17 cellular contexts compared by ENCODE assay signal in genomic region chr21:34093083-34093482, GRCh38.
"Had no signal": no experiment of that assay in that cellular context is flagged by ENCODE, and none has a peak within 500 bp of the region (broad histone marks: within the 10 kb centered on the region; RNA-seq: fewer than 3 reads in every experiment).

No MANE protein-coding gene starts in this region.

- H3K27me3 Mint-ChIP-seq: activated naive CD4-positive, alpha-beta T cell treated with anti-CD3 and anti-CD28 coated beads, Interleukin-2, amount 10 ng/mL, durations not matched to agents 7 days and 5 days; brain had no signal

- H3K27ac Mint-ChIP-seq: activated naive CD4-positive, alpha-beta T cell treated with anti-CD3 and anti-CD28 coated beads, Interleukin-2, amount 10 ng/mL, durations not matched to agents 7 days and 5 days; stimulated activated effector memory CD8-positive, alpha-beta T cell treated with anti-CD3 and anti-CD28 coated beads, Interleukin-12 subunit alpha, Interleukin-12 subunit beta, amount 100 ng/mL, for 72 hours had no signal

- ATAC-seq: esophagus mucosa; stimulated activated effector memory CD8-positive, alpha-beta T cell treated with anti-CD3 and anti-CD28 coated beads, Interleukin-12 subunit alpha, Interleukin-12 subunit beta, amount 100 ng/mL, for 72 hours; upper lobe of right lung had no signal

- H3K27me3 ChIP-seq: ovary, upper lobe of right lung had no signal

- H3K9me3 Mint-ChIP-seq: activated naive CD4-positive, alpha-beta T cell treated with anti-CD3 and anti-CD28 coated beads, Interleukin-2, amount 10 ng/mL, durations not matched to agents 7 days and 5 days; activated T-helper 2 cell treated with anti-CD3 and anti-CD28 coated beads, Interferon-gamma antibody, Interleukin-2, Interleukin-4, amounts not matched to agents 10 μg/mL and 5 μg/mL and 100 μg/mL, durations not matched to agents 14 hours and 24 hours and 36 hours; stimulated activated effector memory CD8-positive, alpha-beta T cell treated with anti-CD3 and anti-CD28 coated beads, Interleukin-12 subunit alpha, Interleukin-12 subunit beta, amount 100 ng/mL, for 72 hours had no signal

- H3K27ac ChIP-seq: left ventricle myocardium inferior, ovary, upper lobe of right lung had no signal

- H3K9me3 ChIP-seq: left ventricle myocardium inferior, ovary, thoracic aorta, upper lobe of right lung had no signal

- H3K4me3 ChIP-seq: coronary artery, left ventricle myocardium inferior, ovary, thoracic aorta, upper lobe of right lung had no signal

- DNase-seq: activated naive CD4-positive, alpha-beta T cell treated with anti-CD3 and anti-CD28 coated beads, Interleukin-2, amount 10 ng/mL, durations not matched to agents 7 days and 5 days; activated T-cell treated with anti-CD3 and anti-CD28 coated beads, Interleukin-2, amount 50 U/mL, for 1 hour; amniotic stem cell; central memory CD4-positive, alpha-beta T cell; hippocampal formation; left ventricle myocardium inferior; ovary; stimulated activated CD4-positive, alpha-beta T cell treated with anti-CD3 and anti-CD28 coated beads, Interleukin-12 subunit alpha, Interleukin-12 subunit beta, amount 100 ng/mL, for 4 hours; stimulated activated CD4-positive, alpha-beta T cell treated with anti-CD3 and anti-CD28 coated beads, Interleukin-2, amount 100 ng/mL, for 24 hours; T-helper 9 cell; upper lobe of right lung had no signal

- H3K36me3 ChIP-seq: ovary had no signal

- H3K4me3 Mint-ChIP-seq: activated naive CD4-positive, alpha-beta T cell treated with anti-CD3 and anti-CD28 coated beads, Interleukin-2, amount 10 ng/mL, durations not matched to agents 7 days and 5 days; brain; stimulated activated effector memory CD8-positive, alpha-beta T cell treated with anti-CD3 and anti-CD28 coated beads, Interleukin-12 subunit alpha, Interleukin-12 subunit beta, amount 100 ng/mL, for 72 hours had no signal
